ENCODE assay signal across 20 cellular contexts in the genomic region with DNA sequence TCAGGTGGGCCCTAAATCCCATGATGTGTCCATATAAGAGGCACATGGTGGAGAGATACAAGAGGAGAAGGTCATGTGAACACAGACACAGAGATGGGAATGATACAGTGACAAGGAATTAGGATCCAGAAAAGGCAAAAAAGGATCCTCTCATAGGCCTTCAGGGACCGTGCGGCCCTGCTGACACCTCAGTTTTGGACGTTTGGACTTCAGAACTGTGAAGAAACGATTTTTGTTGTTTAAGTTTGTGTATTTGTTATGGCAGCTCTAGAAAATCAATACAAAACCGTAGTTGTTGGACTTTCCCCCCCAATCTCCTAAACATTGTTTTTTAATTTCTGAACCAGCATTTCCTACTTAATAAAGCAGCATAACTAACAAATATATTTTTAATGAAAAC.
DNase-seq lines count a peak whose midpoint lies in the region; ATAC-seq and TF ChIP-seq lines count a peak whose summit lies in the region.
"Had no signal": no experiment of that assay in that cellular context is flagged by ENCODE, and none has a peak within 500 bp of the region (broad histone marks: within the 10 kb centered on the region; RNA-seq: fewer than 3 reads in every experiment).

No MANE protein-coding gene starts in this region.

- TF ChIP-seq POLR2A in tibial nerve (IDR thresholded peaks at IDR 0.05) = no peak

- H3K4me3 ChIP-seq in OCI-LY3 (ENCODE audit: low read length) = no peak overlapping the region
- no peak overlapping the region for H3K4me3 ChIP-seq in tibial nerve
- H3K4me3 ChIP-seq: A549; BLaER1 treated with 17β-estradiol and CSF1 and Interleukin-3, amounts not matched to agents 10 nM and 100 nM; GM12878 had no signal

- no peaks in the 10 kb centered on the region for H3K4me1 ChIP-seq in OCI-LY3 (ENCODE audit: low read length)
- no peaks in the 10 kb centered on the region for H3K4me1 ChIP-seq in tibial nerve
- H3K4me1 ChIP-seq: A549 had no signal

- ATAC-seq in left lobe of liver = peak; percentile 59
- ATAC-seq: A549, GM12878 had no signal

- 77 to 82% methylated on average over 5 of the region's 5 CpGs for WGBS in tibial nerve, 2 donors

- peak; percentile 12 for DNase-seq in NCI-H82 (lab: John Stamatoyannopoulos, UW)
- DNase-seq in NCI-H82 treated with DMSO at 0.1 percent for 48 hours (lab: John Stamatoyannopoulos, UW; ENCODE audit: unreplicated experiment) = no peak
- DNase-seq in left lobe of liver (ENCODE audit: low spot score) = no peak
- DNase-seq in tibial nerve (ENCODE audit: low spot score in 2 of 2) = no peak
- DNase-seq: AML-193; CD4-positive, alpha-beta memory T cell; CD4-positive, CD25-positive, alpha-beta regulatory T cell; CD8-positive, alpha-beta memory T cell; DMS 273 treated with DMSO at 0.1 percent for 48 hours; DMS53; DMS79; DND-41; EL; GDM1 had no signal

- H3K36me3 ChIP-seq in OCI-LY3 (replicated peaks; ENCODE audit: low read depth, low read length) (no peaks in the 10 kb centered on the region), tibial nerve (no peaks in the 10 kb centered on the region)
- H3K36me3 ChIP-seq: BLaER1 treated with 17β-estradiol and CSF1 and Interleukin-3, amounts not matched to agents 10 nM and 100 nM had no signal

- no peaks in the 10 kb centered on the region for H3K79me2 ChIP-seq in OCI-LY3 (ENCODE audit: low read length)

- no peak for TF ChIP-seq EP300 in tibial nerve (IDR thresholded peaks at IDR 0.05)

- H3K4me2 ChIP-seq in OCI-LY3 (ENCODE audit: low read length) = no peak overlapping the region
- H3K4me2 ChIP-seq: A549; BLaER1 treated with 17β-estradiol and CSF1 and Interleukin-3, amounts not matched to agents 10 nM and 100 nM had no signal

- TF ChIP-seq CTCF in OCI-LY3 (IDR thresholded peaks at IDR 0.05; ENCODE audit: low read depth, low read length) (no peak), tibial nerve (IDR thresholded peaks at IDR 0.05) (no peak)

- H3K9me3 ChIP-seq in OCI-LY3 (ENCODE audit: insufficient read depth, low read length) (no peaks in the 10 kb centered on the region), tibial nerve (no peaks in the 10 kb centered on the region)
- H3K9me3 ChIP-seq: A549; BLaER1 treated with 17β-estradiol and CSF1 and Interleukin-3, amounts not matched to agents 10 nM and 100 nM had no signal

- no peaks in the 10 kb centered on the region for H4K20me1 ChIP-seq in OCI-LY3 (ENCODE audit: insufficient read depth, low read length)
- H4K20me1 ChIP-seq: BLaER1 treated with 17β-estradiol and CSF1 and Interleukin-3, amounts not matched to agents 10 nM and 100 nM had no signal

- H3K27ac ChIP-seq in OCI-LY3 (ENCODE audit: low read length) (no peak overlapping the region), tibial nerve (no peak overlapping the region)
- H3K27ac ChIP-seq: 22Rv1; A549; BLaER1 treated with 17β-estradiol and CSF1 and Interleukin-3, amounts not matched to agents 10 nM and 100 nM; C4-2B had no signal

- H2AFZ ChIP-seq in OCI-LY3 (ENCODE audit: low read depth, low read length) = 0 out of 2 replicates have a peak overlapping the region, but pooled peaks have one; percentile 5

- H3K27me3 ChIP-seq in OCI-LY3 (ENCODE audit: low read depth, low read length) (no peaks in the 10 kb centered on the region), tibial nerve (no peaks in the 10 kb centered on the region)
- H3K27me3 ChIP-seq: BLaER1 treated with 17β-estradiol and CSF1 and Interleukin-3, amounts not matched to agents 10 nM and 100 nM had no signal

- no peak overlapping the region for H3K9ac ChIP-seq in OCI-LY3 (ENCODE audit: low read length)
- H3K9ac ChIP-seq: BLaER1 treated with 17β-estradiol and CSF1 and Interleukin-3, amounts not matched to agents 10 nM and 100 nM had no signal
